ENCODE assay signal across 17 cellular contexts in the genomic region with DNA sequence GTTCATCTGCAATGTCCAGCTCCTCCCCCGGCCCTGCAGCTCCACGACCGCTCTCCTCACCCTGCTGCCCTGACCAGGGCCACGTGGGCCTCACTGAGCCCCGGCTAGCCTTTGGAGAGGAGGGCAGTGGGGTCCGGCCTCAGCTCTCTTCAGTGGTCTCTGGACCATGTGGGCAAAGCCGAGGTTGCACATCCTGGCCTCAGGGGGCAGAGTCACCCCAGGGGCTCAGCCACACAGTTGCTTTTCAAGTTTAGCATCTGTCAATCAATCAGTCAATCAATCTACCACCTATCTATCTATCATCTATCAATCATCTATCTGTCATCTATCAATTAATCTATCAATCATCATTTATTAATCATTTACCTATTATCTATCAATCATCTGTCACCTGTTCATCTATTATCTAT. TPM values are rescaled to one million over a fixed set of nuclear protein-coding genes. Genes with fewer than 3 reads are reported as not detected.
DNase-seq lines count a peak whose midpoint lies in the region; ATAC-seq and TF ChIP-seq lines count a peak whose summit lies in the region.
"Had no signal": no experiment of that assay in that cellular context is flagged by ENCODE, and none has a peak within 500 bp of the region (broad histone marks: within the 10 kb centered on the region; RNA-seq: fewer than 3 reads in every experiment).

No MANE protein-coding gene starts in this region.

- no peak overlapping the region for H3K27ac ChIP-seq in brain microvascular endothelial cell
- H3K27ac ChIP-seq: pancreas, SK-N-MC had no signal

- DNase-seq in AG10803 (ENCODE audit: low read depth): no peak
- peak; percentile 19 for DNase-seq in GM19240 (ENCODE audit: insufficient read length, low spot score)
- DNase-seq in brain microvascular endothelial cell: no peak
- no peak for DNase-seq in RKO (ENCODE audit: low spot score)
- no peak for DNase-seq in Ammon's horn (ENCODE audit: low spot score)
- DNase-seq in activated T-helper 2 cell treated with anti-CD3 and anti-CD28 coated beads, Interferon-gamma antibody, Interleukin-2, Interleukin-4, amounts not matched to agents 10 μg/mL and 5 μg/mL and 100 μg/mL, durations not matched to agents 14 hours and 24 hours and 36 hours (ENCODE audit: low spot score): no peak
- DNase-seq: activated CD4-positive, alpha-beta T cell treated with anti-CD3 and anti-CD28 coated beads, Interleukin-2, amount 50 U/mL, for 4 hours; activated naive CD8-positive, alpha-beta T cell treated with anti-CD3 and anti-CD28 coated beads, Interleukin-2, amount 50 U/mL, for 24 hours; head of caudate nucleus; islet precursor cell; NCI-H510A; pancreas; spleen; stimulated activated naive CD4-positive, alpha-beta T cell treated with Interleukin-2 at 50 U/mL for 16 hours had no signal

- H3K9me3 Mint-ChIP-seq in nephron: no peaks in the 10 kb centered on the region
- H3K9me3 Mint-ChIP-seq in activated T-helper 2 cell treated with anti-CD3 and anti-CD28 coated beads, Interferon-gamma antibody, Interleukin-2, Interleukin-4, amounts not matched to agents 10 μg/mL and 5 μg/mL and 100 μg/mL, durations not matched to agents 14 hours and 24 hours and 36 hours: no peaks in the 10 kb centered on the region
- H3K9me3 Mint-ChIP-seq: activated naive CD8-positive, alpha-beta T cell treated with anti-CD3 and anti-CD28 coated beads, Interleukin-2, amount 50 U/mL, for 24 hours had no signal

- H3K4me3 Mint-ChIP-seq in nephron: peak overlapping the region; percentile 22 to 44 (median 43)
- H3K4me3 Mint-ChIP-seq in activated T-helper 2 cell treated with anti-CD3 and anti-CD28 coated beads, Interferon-gamma antibody, Interleukin-2, Interleukin-4, amounts not matched to agents 10 μg/mL and 5 μg/mL and 100 μg/mL, durations not matched to agents 14 hours and 24 hours and 36 hours (ENCODE audit: low read depth): no peak overlapping the region
- H3K4me3 Mint-ChIP-seq: activated naive CD8-positive, alpha-beta T cell treated with anti-CD3 and anti-CD28 coated beads, Interleukin-2, amount 50 U/mL, for 24 hours had no signal

- peaks cover 23% of the 10 kb centered on the region for H3K27me3 ChIP-seq in brain microvascular endothelial cell (replicated peaks)
- H3K27me3 ChIP-seq: pancreas had no signal

- peak overlapping the region in 1 of 3 experiments; percentile 6 for H3K27ac Mint-ChIP-seq in nephron
- H3K27ac Mint-ChIP-seq in activated T-helper 2 cell treated with anti-CD3 and anti-CD28 coated beads, Interferon-gamma antibody, Interleukin-2, Interleukin-4, amounts not matched to agents 10 μg/mL and 5 μg/mL and 100 μg/mL, durations not matched to agents 14 hours and 24 hours and 36 hours: no peak overlapping the region
- H3K27ac Mint-ChIP-seq: activated naive CD8-positive, alpha-beta T cell treated with anti-CD3 and anti-CD28 coated beads, Interleukin-2, amount 50 U/mL, for 24 hours had no signal

- H3K4me3 ChIP-seq in AG10803 (ENCODE audit: low read length): no peak overlapping the region
- no peak overlapping the region for H3K4me3 ChIP-seq in brain microvascular endothelial cell (ENCODE audit: low read depth, low read length)
- H3K4me3 ChIP-seq: pancreas, SK-N-MC, spleen had no signal

- no peaks in the 10 kb centered on the region for H3K36me3 ChIP-seq in brain microvascular endothelial cell (replicated peaks)
- H3K36me3 ChIP-seq: pancreas, spleen had no signal

- ATAC-seq in HG02884 (IDR thresholded peaks at IDR 0.05; ENCODE audit: unreplicated experiment): no peak
- ATAC-seq: activated naive CD8-positive, alpha-beta T cell treated with anti-CD3 and anti-CD28 coated beads, Interleukin-2, amount 50 U/mL, for 24 hours; pancreas had no signal

- peaks cover 9% of the 10 kb centered on the region for H3K4me1 Mint-ChIP-seq in nephron
- H3K4me1 Mint-ChIP-seq in activated T-helper 2 cell treated with anti-CD3 and anti-CD28 coated beads, Interferon-gamma antibody, Interleukin-2, Interleukin-4, amounts not matched to agents 10 μg/mL and 5 μg/mL and 100 μg/mL, durations not matched to agents 14 hours and 24 hours and 36 hours (ENCODE audit: low read depth): no peaks in the 10 kb centered on the region

- in situ Hi-C loops in brain microvascular endothelial cell (cut with HindIII; ENCODE audit: low pct_ligation_motif_present, low sequenced_read_pairs): no loop called here

- intact Hi-C loops in activated T-helper 2 cell treated with anti-CD3 and anti-CD28 coated beads, Interferon-gamma antibody, Interleukin-2, Interleukin-4, amounts not matched to agents 10 μg/mL and 5 μg/mL and 100 μg/mL, durations not matched to agents 14 hours and 24 hours and 36 hours (cut with micrococcal nuclease): no loop called here

- peaks cover 54% of the 10 kb centered on the region for H3K27me3 Mint-ChIP-seq in nephron (ENCODE audit: low read depth)
- peaks cover 23% of the 10 kb centered on the region for H3K27me3 Mint-ChIP-seq in activated T-helper 2 cell treated with anti-CD3 and anti-CD28 coated beads, Interferon-gamma antibody, Interleukin-2, Interleukin-4, amounts not matched to agents 10 μg/mL and 5 μg/mL and 100 μg/mL, durations not matched to agents 14 hours and 24 hours and 36 hours (ENCODE audit: low read depth)

- H3K36me3 Mint-ChIP-seq in nephron (ENCODE audit: low read depth): no peaks in the 10 kb centered on the region
- H3K36me3 Mint-ChIP-seq in activated T-helper 2 cell treated with anti-CD3 and anti-CD28 coated beads, Interferon-gamma antibody, Interleukin-2, Interleukin-4, amounts not matched to agents 10 μg/mL and 5 μg/mL and 100 μg/mL, durations not matched to agents 14 hours and 24 hours and 36 hours (ENCODE audit: low read depth): no peaks in the 10 kb centered on the region

- peak; percentile 15 for TF ChIP-seq CTCF in AG10803 (conservative IDR thresholded peaks at IDR 0.05; ENCODE audit: low read length)
- TF ChIP-seq CTCF in brain microvascular endothelial cell (IDR thresholded peaks at IDR 0.05; ENCODE audit: low read depth, low read length, missing control alignments): peak; percentile 43
- TF ChIP-seq CTCF in nephron (IDR thresholded peaks at IDR 0.05; ENCODE audit: unreplicated experiment in 3 of 3): no peak

RNA-seq across cellular contexts. Expression of gene DIRAS1, which starts 3.0 kb away (rescaled TPM):
- total RNA-seq in activated T-helper 2 cell treated with anti-CD3 and anti-CD28 coated beads, Interferon-gamma antibody, Interleukin-2, Interleukin-4, amounts not matched to agents 10 μg/mL and 5 μg/mL and 100 μg/mL, durations not matched to agents 14 hours and 24 hours and 36 hours: 0.28 and 0.39 TPM in 2 replicates

RNA-seq across cellular contexts. Expression of gene SLC39A3, which starts 15.7 kb away (rescaled TPM):
- total RNA-seq in activated T-helper 2 cell treated with anti-CD3 and anti-CD28 coated beads, Interferon-gamma antibody, Interleukin-2, Interleukin-4, amounts not matched to agents 10 μg/mL and 5 μg/mL and 100 μg/mL, durations not matched to agents 14 hours and 24 hours and 36 hours: 39.1 and 39.4 TPM in 2 replicates

RNA-seq across cellular contexts. Expression of gene GNG7, which starts 21.7 kb away (rescaled TPM):
- total RNA-seq in activated T-helper 2 cell treated with anti-CD3 and anti-CD28 coated beads, Interferon-gamma antibody, Interleukin-2, Interleukin-4, amounts not matched to agents 10 μg/mL and 5 μg/mL and 100 μg/mL, durations not matched to agents 14 hours and 24 hours and 36 hours: 0.16 TPM in 2 replicates

RNA-seq across cellular contexts. Expression of gene SGTA, which starts 58.9 kb away (rescaled TPM):
- total RNA-seq in activated T-helper 2 cell treated with anti-CD3 and anti-CD28 coated beads, Interferon-gamma antibody, Interleukin-2, Interleukin-4, amounts not matched to agents 10 μg/mL and 5 μg/mL and 100 μg/mL, durations not matched to agents 14 hours and 24 hours and 36 hours: 64.3 and 67.3 TPM in 2 replicates

Comparison
In these comparisons a context has a peak if more than half of its experiments do, and no peak if none do; other contexts are left out.
1. CTCF ChIP-seq: peak in AG10803 (single experiment) and brain microvascular endothelial cell (single experiment); none in nephron (0 of 3).